In genomic region chr19:45439569-45440258, GRCh38 we compare ENCODE assay signal across 8 cellular contexts. TPM values are rescaled to one million over a fixed set of nuclear protein-coding genes. Genes with fewer than 3 reads are reported as not detected.
DNase-seq lines count a peak whose midpoint lies in the region; ATAC-seq lines count a peak whose summit lies in the region.

No MANE protein-coding gene starts in this region.

- DNase-seq in A172 (ENCODE audit: low spot score) = peak; percentile 58
- DNase-seq in NCI-H2196 treated with DMSO at 0.1 percent for 48 hours (lab: John Stamatoyannopoulos, UW; ENCODE audit: unreplicated experiment) = peak; percentile 59
- peak; percentile 88 for DNase-seq in activated CD4-positive, CD25-positive, alpha-beta regulatory T cell treated with anti-CD3 and anti-CD28 coated beads, Interleukin-2, amount 50 U/mL, for 72 hours
- peak; percentile 78 for DNase-seq in cerebellar cortex (ENCODE audit: low spot score)
- DNase-seq in kidney glomerular epithelial cell (lab: John Stamatoyannopoulos, UW) = peak; percentile 70
- peak; percentile 58 to 77 (median 73) for DNase-seq in stimulated activated CD4-positive, alpha-beta T cell treated with anti-CD3 and anti-CD28 coated beads, Interleukin-1b, Interleukin-23, amount 100 ng/mL, for 24 hours (ENCODE audit: low read depth in 4 of 4, low spot score in 1 of 4)

- peak; percentile 60 for ATAC-seq in GM18498 (IDR thresholded peaks at IDR 0.05; ENCODE audit: unreplicated experiment)
- peak; percentile 71 for ATAC-seq in HG02885 (IDR thresholded peaks at IDR 0.05; ENCODE audit: poor library complexity, unreplicated experiment)

RNA-seq across cellular contexts. Expression of gene ERCC1, which starts 16.0 kb away (rescaled TPM):
- total RNA-seq in A172 (2014; rRNA removed; shearing (Covaris generic)) = 45.5 and 60.2 TPM in 2 replicates

RNA-seq across cellular contexts. Expression of gene FOSB, which starts 28.1 kb away (rescaled TPM):
- total RNA-seq in A172 (2014; rRNA removed; shearing (Covaris generic)) = 0.17 TPM in 1 of 2 replicates, not detected in the other

RNA-seq across cellular contexts. Expression of gene POLR1G, which starts 33.3 kb away (rescaled TPM):
- 15.2 TPM in 2 replicates for total RNA-seq in A172 (2014; rRNA removed; shearing (Covaris generic))

RNA-seq across cellular contexts. Expression of gene PPP1R13L, which starts 34.8 kb away (rescaled TPM):
- total RNA-seq in A172 (2014; rRNA removed; shearing (Covaris generic)) = 19.9 and 27.8 TPM in 2 replicates

RNA-seq across cellular contexts. Expression of gene RTN2, which starts 57.1 kb away (rescaled TPM):
- total RNA-seq in A172 (2014; rRNA removed; shearing (Covaris generic)) = 3.4 and 7.7 TPM in 2 replicates

Comparison
In these comparisons a context has a peak if more than half of its experiments do, and no peak if none do; other contexts are left out.
1. Peak in every context shown above with its lines: DNase-seq and ATAC-seq.